ENCODE assay signal across 21 cellular contexts in genomic region chr21:31923756-31924155, GRCh38. TPM values are rescaled to one million over a fixed set of nuclear protein-coding genes. Genes with fewer than 3 reads are reported as not detected.
DNase-seq lines count a peak whose midpoint lies in the region; ATAC-seq and TF ChIP-seq lines count a peak whose summit lies in the region.
"Had no signal": no experiment of that assay in that cellular context is flagged by ENCODE, and none has a peak within 500 bp of the region (broad histone marks: within the 10 kb centered on the region; RNA-seq: fewer than 3 reads in every experiment).

No MANE protein-coding gene starts in this region.

- no peaks in the 10 kb centered on the region for H3K27me3 ChIP-seq in heart right ventricle
- H3K27me3 ChIP-seq: BE2C; BLaER1 treated with 17β-estradiol and CSF1 and Interleukin-3, amounts not matched to agents 10 nM and 100 nM had no signal

- H3K4me3 ChIP-seq in heart right ventricle: no peak overlapping the region
- H3K4me3 ChIP-seq: BLaER1 treated with 17β-estradiol and CSF1 and Interleukin-3, amounts not matched to agents 10 nM and 100 nM; GM12878; GM23338; HAP-1 had no signal

- H3K4me1 Mint-ChIP-seq in nephron progenitor cell: peaks cover 55% of the 10 kb centered on the region
- H3K4me1 Mint-ChIP-seq in progenitor cell of endocrine pancreas (ENCODE audit: low read depth): peaks cover 4% of the 10 kb centered on the region
- H3K4me1 Mint-ChIP-seq: CD14-positive monocyte; CD8-positive, alpha-beta memory T cell; GM23338 had no signal

- H3K36me3 Mint-ChIP-seq in nephron progenitor cell (ENCODE audit: low read depth): peaks cover 82% of the 10 kb centered on the region
- peaks cover 27% of the 10 kb centered on the region for H3K36me3 Mint-ChIP-seq in progenitor cell of endocrine pancreas (ENCODE audit: insufficient read depth)
- H3K36me3 Mint-ChIP-seq: CD14-positive monocyte; CD8-positive, alpha-beta memory T cell had no signal

- H3K27me3 Mint-ChIP-seq in nephron progenitor cell (ENCODE audit: low read depth, poor library complexity) (no peaks in the 10 kb centered on the region), progenitor cell of endocrine pancreas (no peaks in the 10 kb centered on the region)

- no peaks in the 10 kb centered on the region for H3K36me3 ChIP-seq in heart right ventricle

- 97 to 100% methylated on average over 3 of the region's 3 CpGs for WGBS in heart right ventricle, 2 donors

- peaks cover 35% of the 10 kb centered on the region for H3K9me3 Mint-ChIP-seq in nephron progenitor cell
- peaks cover 8% of the 10 kb centered on the region for H3K9me3 Mint-ChIP-seq in progenitor cell of endocrine pancreas (ENCODE audit: low read depth)
- H3K9me3 Mint-ChIP-seq: CD4-positive, alpha-beta T cell had no signal

- DNase-seq in cardiac septum (ENCODE audit: low spot score) (peak; percentile 4), heart right ventricle (no peak), nephron progenitor cell (no peak), progenitor cell of endocrine pancreas (ENCODE audit: low spot score, unreplicated experiment) (no peak), AG20443 (ENCODE audit: low spot score) (no peak)
- no peak for DNase-seq in activated CD4-positive, alpha-beta T cell treated with anti-CD3 and anti-CD28 coated beads, Interleukin-2, amount 50 U/mL, for 1 hour
- DNase-seq: AML-193; BE2C; CD4-positive, alpha-beta T cell; CD8-positive, alpha-beta memory T cell; DMS 273 treated with DMSO at 0.1 percent for 48 hours; DMS79; EL; GDM1; HFFc6 had no signal

- intact Hi-C loops in cardiac septum (cut with DNase I) (no loop called here), heart right ventricle (cut with DNase I) (no loop called here)

- no peaks in the 10 kb centered on the region for H3K4me1 ChIP-seq in heart right ventricle
- H3K4me1 ChIP-seq: BLaER1 treated with 17β-estradiol and CSF1 and Interleukin-3, amounts not matched to agents 10 nM and 100 nM had no signal

- TF ChIP-seq CTCF in heart right ventricle (IDR thresholded peaks at IDR 0.05) (no peak), nephron progenitor cell (IDR thresholded peaks at IDR 0.05) (no peak), progenitor cell of endocrine pancreas (IDR thresholded peaks at IDR 0.05; ENCODE audit: unreplicated experiment) (no peak)

- peaks cover 0 to 15% (median 4%) of the 10 kb centered on the region in 11 donors for H3K9me3 ChIP-seq in heart right ventricle
- H3K9me3 ChIP-seq: BE2C, HAP-1 had no signal

- H3K27ac ChIP-seq in heart right ventricle: no peak overlapping the region
- H3K27ac ChIP-seq: 22Rv1; BLaER1 treated with 17β-estradiol and CSF1 and Interleukin-3, amounts not matched to agents 10 nM and 100 nM had no signal

- ATAC-seq in heart right ventricle: no peak
- ATAC-seq: GM12878, GM23338 had no signal

- H3K27ac Mint-ChIP-seq in nephron progenitor cell: peak overlapping the region; percentile 90
- peak overlapping the region; percentile 81 for H3K27ac Mint-ChIP-seq in progenitor cell of endocrine pancreas
- H3K27ac Mint-ChIP-seq: CD14-positive monocyte; CD4-positive, alpha-beta T cell; CD8-positive, alpha-beta memory T cell; GM23338; HFFc6 had no signal

- H3K4me3 Mint-ChIP-seq in nephron progenitor cell (no peak overlapping the region), progenitor cell of endocrine pancreas (ENCODE audit: low read depth) (no peak overlapping the region)
- H3K4me3 Mint-ChIP-seq: CD14-positive monocyte; CD4-positive, alpha-beta T cell; CD8-positive, alpha-beta memory T cell; GM23338; HFFc6 had no signal

RNA-seq across cellular contexts. Expression of gene HUNK, which starts 50.9 kb away (rescaled TPM):
- total RNA-seq in cardiac septum (0.73 TPM), heart right ventricle (under 1 TPM in 9 of 10 donors, not detected in 1; 0.04 to 0.81 (median 0.10) TPM), progenitor cell of endocrine pancreas (39.5 and 41.9 TPM in 2 replicates)
- under 1 TPM in 1 of 2 donors, not detected in 1; 0.14 TPM for polyA plus RNA-seq in heart right ventricle
- total RNA-seq: CD4-positive, alpha-beta T cell; HFFc6 had no signal
- polyA plus RNA-seq: CD14-positive monocyte had no signal

Comparison
In these comparisons a context has a peak if more than half of its experiments do, and no peak if none do; other contexts are left out.
1. RNA of gene HUNK, which starts 50.9 kb away (total RNA-seq): 39.5 to 41.9 TPM in progenitor cell of endocrine pancreas; 0.73 TPM in cardiac septum (single experiment) and 0.04 to 0.81 TPM in heart right ventricle; every median in the first group is over 10 times any median in the second.